ENCODE assay signal across 24 cellular contexts in the genomic region with DNA sequence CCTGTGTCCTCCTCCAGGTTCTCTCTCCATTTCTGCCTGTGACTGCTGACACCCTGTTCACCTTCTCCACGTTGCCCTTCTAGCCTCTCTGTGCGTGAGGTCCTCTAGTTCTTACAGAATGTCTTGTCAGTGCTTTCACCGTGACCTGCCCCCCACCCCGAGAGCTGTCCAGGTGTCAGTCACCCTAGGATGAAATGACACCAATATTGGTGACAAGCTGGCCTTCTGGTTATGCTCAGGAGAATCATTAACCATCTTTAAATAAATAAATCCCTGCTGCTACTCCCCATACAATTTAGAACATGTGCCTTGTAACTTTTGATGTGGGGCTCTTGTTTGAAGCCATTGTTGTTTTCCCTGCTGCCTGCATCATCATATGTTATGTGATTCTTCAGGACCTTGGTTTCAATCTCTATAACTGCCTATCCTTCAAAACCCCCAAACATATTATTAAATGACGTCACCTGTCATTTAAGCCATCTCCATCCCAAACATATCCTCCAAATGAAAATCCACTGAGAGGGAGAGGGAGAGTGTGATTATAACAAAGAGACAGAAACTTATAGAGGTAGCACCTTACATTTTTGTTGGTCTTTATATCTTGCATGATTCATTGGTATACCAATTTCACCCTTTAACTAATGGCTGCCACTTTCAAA.
A peak's percentile ranks its signal among the peaks of the same experiment; 100 is the strongest.
DNase-seq lines count a peak whose midpoint lies in the region; ATAC-seq and TF ChIP-seq lines count a peak whose summit lies in the region.
"Had no signal": no experiment of that assay in that cellular context is flagged by ENCODE, and none has a peak within 500 bp of the region (broad histone marks: within the 10 kb centered on the region; RNA-seq: fewer than 3 reads in every experiment).

No MANE protein-coding gene starts in this region.

- no peaks in the 10 kb centered on the region for H3K9me3 Mint-ChIP-seq in neural crest cell

- ATAC-seq in HG02884 (IDR thresholded peaks at IDR 0.05; ENCODE audit: unreplicated experiment) (no peak), GM18520 (IDR thresholded peaks at IDR 0.05; ENCODE audit: unreplicated experiment) (no peak), HG03025 (IDR thresholded peaks at IDR 0.05; ENCODE audit: low FRiP score, unreplicated experiment) (no peak)
- ATAC-seq: HCT116 had no signal

- peaks cover 0 to 12% (median 4%) of the 10 kb centered on the region in 4 donors for H3K4me1 ChIP-seq in liver (ENCODE audit: control insufficient read depth in 4 of 4, insufficient read depth in 4 of 4, low read length in 3 of 4)

- H3K36me3 Mint-ChIP-seq in neural crest cell (ENCODE audit: low read depth), result no peaks in the 10 kb centered on the region

- no peak overlapping the region for H3K4me3 Mint-ChIP-seq in neural crest cell
- H3K4me3 Mint-ChIP-seq: B cell; CD8-positive, alpha-beta memory T cell had no signal

- WGBS in liver, result 41% methylated on average over 5 of the region's 5 CpGs

- no peaks in the 10 kb centered on the region for H3K36me3 ChIP-seq in liver (ENCODE audit: control insufficient read depth in 4 of 4, insufficient read depth in 3 of 4, low read depth in 1 of 4, low read length in 3 of 4)

- H3K4me1 Mint-ChIP-seq in neural crest cell, result no peaks in the 10 kb centered on the region
- H3K4me1 Mint-ChIP-seq: B cell; CD8-positive, alpha-beta memory T cell had no signal

- no peaks in the 10 kb centered on the region for H3K27me3 ChIP-seq in liver (ENCODE audit: control insufficient read depth in 4 of 4, insufficient read depth in 4 of 4, low read length in 3 of 4)

- no peak overlapping the region for H3K9ac ChIP-seq in liver (ENCODE audit: low read depth in 1 of 2, low read length in 2 of 2)

- no peaks in the 10 kb centered on the region for H3K9me3 ChIP-seq in liver (ENCODE audit: control insufficient read depth in 4 of 4, low read length in 3 of 4)

- DNase-seq in DMS53 (lab: John Stamatoyannopoulos, UW), result peak; percentile 51
- no peak for DNase-seq in DMS53 treated with DMSO at 0.1 percent for 48 hours (lab: John Stamatoyannopoulos, UW; ENCODE audit: unreplicated experiment)
- peak; percentile 28 for DNase-seq in NCI-H69 (lab: John Stamatoyannopoulos, UW)
- no peak for DNase-seq in neural crest cell (ENCODE audit: low read depth, low spot score)
- DNase-seq: Calu3; CD8-positive, alpha-beta memory T cell; DMS153; Karpas-422; MV-4-11; NCI-H1105; NCI-H1436 treated with DMSO at 0.1 percent for 48 hours; NCI-H187 treated with DMSO at 0.1 percent for 48 hours; NCI-H510A; SIG-M5 had no signal

- H3K27ac ChIP-seq in liver (ENCODE audit: low read depth in 1 of 2, low read length in 2 of 2), result no peak overlapping the region
- H3K27ac ChIP-seq: 22Rv1, C4-2B, HL-60, SK-N-MC had no signal

- no peak for TF ChIP-seq RAD21 in liver (IDR thresholded peaks at IDR 0.05)

- TF ChIP-seq CTCF in liver (IDR thresholded peaks at IDR 0.05; ENCODE audit: low read depth, low read length, missing input control), result no peak
- TF ChIP-seq CTCF in neural crest cell (conservative IDR thresholded peaks at IDR 0.05), result no peak

- H3K27ac Mint-ChIP-seq in neural crest cell (ENCODE audit: unreplicated experiment), result peak overlapping the region; percentile 83
- H3K27ac Mint-ChIP-seq: B cell; CD8-positive, alpha-beta memory T cell had no signal

- no peak overlapping the region for H3K4me3 ChIP-seq in liver (ENCODE audit: low read depth in 1 of 3, low read length in 3 of 3)
- H3K4me3 ChIP-seq: SK-N-MC had no signal

- no peaks in the 10 kb centered on the region for H3K27me3 Mint-ChIP-seq in neural crest cell (ENCODE audit: low read depth)
- H3K27me3 Mint-ChIP-seq: B cell; CD8-positive, alpha-beta memory T cell had no signal

TF ChIP-seq in liver, 16 proteins besides CTCF, POLR2A, EP300 and RAD21:
- TF ChIP-seq SP1 (IDR thresholded peaks at IDR 0.05), result peak; percentile 11
- TF ChIP-seq HNF4A (conservative IDR thresholded peaks at IDR 0.05), result peak in 1 of 2 donors; percentile 9
- no peak for TF ChIP-seq GABPA (IDR thresholded peaks at IDR 0.05 in 1 of 2, conservative IDR thresholded peaks at IDR 0.05 in 1 of 2)
- TF ChIP-seq RXRA (IDR thresholded peaks at IDR 0.05), result peak; percentile 48 to 61

Comparison
In these comparisons a context has a peak if more than half of its experiments do, and no peak if none do; other contexts are left out.
1. DNase-seq: peak in DMS53 (single experiment) and NCI-H69 (single experiment); none in DMS53 treated with DMSO at 0.1 percent for 48 hours (single experiment) and neural crest cell (single experiment).